Comparison of ENCODE assay signal across 18 cellular contexts in the genomic region with DNA sequence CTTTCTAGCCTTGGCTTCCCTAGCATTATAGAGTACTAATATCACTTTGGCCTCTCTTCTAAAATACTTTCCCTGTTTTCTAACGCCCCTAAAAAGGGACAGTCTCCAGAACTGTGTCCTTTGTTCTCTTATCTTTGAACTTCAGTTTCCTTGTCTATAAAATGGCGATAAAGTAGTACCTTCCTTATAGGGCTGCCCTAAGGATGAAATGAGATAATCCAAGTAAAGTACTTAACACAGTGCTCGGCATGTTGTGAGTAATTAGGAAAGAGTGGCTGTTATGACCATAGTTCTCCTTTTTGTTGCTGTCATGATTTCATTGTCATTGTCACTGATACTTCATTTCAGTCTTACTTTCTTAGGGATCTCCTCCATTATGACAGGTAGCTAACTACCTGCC.
"Had no signal": no experiment of that assay in that cellular context is flagged by ENCODE, and none has a peak within 500 bp of the region (broad histone marks: within the 10 kb centered on the region; RNA-seq: fewer than 3 reads in every experiment).

No MANE protein-coding gene starts in this region.

- H3K27ac ChIP-seq: epithelial cell of prostate, esophagus muscularis mucosa, gastrocnemius medialis, heart right ventricle, stomach, thyroid gland had no signal

- H3K9me3 ChIP-seq: esophagus muscularis mucosa, gastrocnemius medialis, heart right ventricle, stomach, thyroid gland had no signal

- H3K4me3 ChIP-seq: esophagus muscularis mucosa, gastrocnemius medialis, heart right ventricle, stomach, thyroid gland had no signal

- H3K36me3 ChIP-seq: esophagus muscularis mucosa, gastrocnemius medialis, heart right ventricle, stomach, thyroid gland had no signal

- DNase-seq: effector memory CD8-positive, alpha-beta T cell; gastrocnemius medialis; heart right ventricle; hypothalamus; kidney glomerular epithelial cell; mammary epithelial cell; natural killer cell; posterior cingulate gyrus; stimulated activated naive CD4-positive, alpha-beta T cell; stomach; substantia nigra; thyroid gland had no signal

- FAIRE-seq: islet of Langerhans, urothelium cell line had no signal

- H3K27me3 ChIP-seq: esophagus muscularis mucosa, gastrocnemius medialis, heart right ventricle, stomach, thyroid gland had no signal

- ATAC-seq: effector memory CD8-positive, alpha-beta T cell; gastrocnemius medialis; left lobe of liver; natural killer cell; sciatic nerve had no signal
